13 cellular contexts compared by ENCODE assay signal in the genomic region with DNA sequence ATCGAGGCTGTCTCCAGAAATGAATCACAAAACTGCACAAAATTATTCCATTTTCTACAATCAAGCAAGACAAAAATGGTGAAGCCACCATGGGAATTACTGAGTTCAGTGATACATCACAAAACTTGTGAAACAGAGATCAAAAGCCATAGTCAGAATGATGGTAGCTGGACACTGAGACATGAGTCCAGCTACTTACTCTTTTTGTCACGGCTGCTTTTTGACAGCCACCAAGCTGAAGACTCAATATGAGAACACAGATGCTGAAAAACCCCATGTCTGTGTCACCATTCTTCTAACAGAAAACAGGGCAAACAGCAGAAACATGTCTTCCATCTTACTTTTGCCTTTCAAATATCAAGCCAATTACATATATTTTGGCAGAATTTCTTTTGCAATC.
"Had no signal": no experiment of that assay in that cellular context is flagged by ENCODE, and none has a peak within 500 bp of the region (broad histone marks: within the 10 kb centered on the region; RNA-seq: fewer than 3 reads in every experiment).

No MANE protein-coding gene starts in this region.

- H3K27me3 ChIP-seq: gastrocnemius medialis, heart right ventricle, SJSA1, thyroid gland had no signal

- H3K9me3 Mint-ChIP-seq: activated CD4-positive, alpha-beta memory T cell treated with anti-CD3 and anti-CD28 coated beads, Interleukin-2, amount 10 ng/mL, durations not matched to agents 7 days and 5 days had no signal

- H3K4me3 ChIP-seq: cardiac muscle cell, gastrocnemius medialis, heart right ventricle, SJSA1, thyroid gland had no signal

- H3K4me3 Mint-ChIP-seq: activated CD4-positive, alpha-beta memory T cell treated with anti-CD3 and anti-CD28 coated beads, Interleukin-2, amount 10 ng/mL, durations not matched to agents 7 days and 5 days had no signal

- H3K27ac ChIP-seq: cardiac muscle cell, SJSA1, thyroid gland had no signal

- H3K27ac Mint-ChIP-seq: activated CD4-positive, alpha-beta memory T cell treated with anti-CD3 and anti-CD28 coated beads, Interleukin-2, amount 10 ng/mL, durations not matched to agents 7 days and 5 days had no signal

- H3K9me3 ChIP-seq: gastrocnemius medialis, heart right ventricle, SJSA1, thyroid gland had no signal

- DNase-seq: activated CD4-positive, alpha-beta memory T cell treated with anti-CD3 and anti-CD28 coated beads, Interleukin-2, amount 10 ng/mL, durations not matched to agents 7 days and 5 days; activated CD4-positive, alpha-beta T cell treated with anti-CD3 and anti-CD28 coated beads for 1 hour; activated effector memory CD4-positive, alpha-beta T cell treated with anti-CD3 and anti-CD28 coated beads, Interleukin-2, amount 50 U/mL, for 16 hours; effector CD8-positive, alpha-beta T cell; gastrocnemius medialis; heart right ventricle; stimulated activated CD4-positive, alpha-beta T cell treated with anti-CD3 and anti-CD28 coated beads, Interleukin-4, amount 100 ng/mL, for 1 hour; stimulated activated CD8-positive, alpha-beta memory T cell treated with anti-CD3 and anti-CD28 coated beads, Interleukin-4, amount 100 ng/mL, for 48 hours; SW 1271; T-helper 9 cell; thyroid gland had no signal

- H3K36me3 ChIP-seq: cardiac muscle cell, gastrocnemius medialis, heart right ventricle, thyroid gland had no signal

- H3K27me3 Mint-ChIP-seq: activated CD4-positive, alpha-beta memory T cell treated with anti-CD3 and anti-CD28 coated beads, Interleukin-2, amount 10 ng/mL, durations not matched to agents 7 days and 5 days had no signal
